ENCODE assay signal across 10 cellular contexts in the genomic region with DNA sequence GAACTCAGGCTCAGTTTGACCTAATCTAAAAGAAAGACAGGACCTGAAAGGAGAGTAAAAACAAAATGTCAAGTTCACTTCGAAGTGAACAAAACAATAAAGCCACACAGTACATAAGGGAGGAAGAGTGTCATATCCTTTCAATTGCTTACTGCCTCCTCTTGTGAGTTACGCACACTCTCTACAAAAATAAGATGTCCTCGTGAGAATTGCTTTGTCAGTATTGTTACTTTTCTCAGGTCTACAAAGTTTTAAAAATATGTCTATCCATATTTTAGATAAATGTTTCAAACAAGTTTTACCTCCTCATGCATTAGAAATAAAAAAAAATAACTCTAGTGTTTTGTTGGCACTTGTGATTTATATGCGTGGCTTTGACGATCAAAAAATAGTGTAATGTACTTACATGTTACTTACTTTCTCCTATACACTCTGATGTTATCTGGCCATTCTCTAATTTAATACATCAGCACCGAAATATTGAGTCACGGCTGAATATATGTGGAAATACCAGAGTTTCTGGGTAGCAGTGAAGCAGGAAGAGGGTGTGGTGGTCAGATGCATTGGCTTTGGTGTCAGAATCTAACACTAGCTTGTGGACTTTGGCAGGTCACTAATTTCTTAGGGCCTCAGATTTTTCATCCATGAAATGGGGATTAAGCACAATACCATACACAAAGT. TPM values are rescaled to one million over a fixed set of nuclear protein-coding genes. Genes with fewer than 3 reads are reported as not detected.
DNase-seq lines count a peak whose midpoint lies in the region; ATAC-seq and TF ChIP-seq lines count a peak whose summit lies in the region.
"Had no signal": no experiment of that assay in that cellular context is flagged by ENCODE, and none has a peak within 500 bp of the region (broad histone marks: within the 10 kb centered on the region; RNA-seq: fewer than 3 reads in every experiment).

No MANE protein-coding gene starts in this region.

- ATAC-seq in mucosa of descending colon, result peak; percentile 72
- ATAC-seq in GM21576 (IDR thresholded peaks at IDR 0.05; ENCODE audit: unreplicated experiment), result no peak
- no peak for ATAC-seq in HG03439 (IDR thresholded peaks at IDR 0.05; ENCODE audit: unreplicated experiment)

- no peak for TF ChIP-seq CTCF in cardiac fibroblast (IDR thresholded peaks at IDR 0.05; ENCODE audit: low read depth, low read length)
- no peak for TF ChIP-seq CTCF in mucosa of descending colon (IDR thresholded peaks at IDR 0.05)

- no peak overlapping the region for H3K4me3 ChIP-seq in cardiac fibroblast (replicated peaks in 1 of 2; ENCODE audit: low read depth in 2 of 2, low read length in 2 of 2)
- no peak overlapping the region for H3K4me3 ChIP-seq in mucosa of descending colon

- intact Hi-C loops in mucosa of descending colon (cut with DNase I, micrococcal nuclease), result no loop called here

- H3K4me1 ChIP-seq in mucosa of descending colon (ENCODE audit: low read depth), result no peaks in the 10 kb centered on the region

- H3K9me3 ChIP-seq in mucosa of descending colon, result no peaks in the 10 kb centered on the region

- peak; percentile 29 for DNase-seq in stimulated activated CD4-positive, alpha-beta T cell treated with anti-CD3 and anti-CD28 coated beads, Interleukin-15, amount 100 ng/mL, for 24 hours
- no peak for DNase-seq in stimulated activated CD4-positive, alpha-beta T cell treated with anti-CD3 and anti-CD28 coated beads, Interleukin-4, amount 100 ng/mL, for 1 hour
- DNase-seq in cardiac fibroblast (ENCODE audit: low read depth in 2 of 2) (peak; percentile 15 to 40), mucosa of descending colon (no peak), kidney glomerular epithelial cell (lab: John Stamatoyannopoulos, UW) (no peak), germinal center (ENCODE audit: low spot score) (no peak)
- DNase-seq: C1 segment of cervical spinal cord, occipital lobe had no signal

- H3K36me3 ChIP-seq in mucosa of descending colon (ENCODE audit: low read depth), result no peaks in the 10 kb centered on the region

RNA-seq across cellular contexts. Expression of a gene that starts 8.1 kb away (rescaled TPM):
- 10 to 100 TPM; 28.3 to 35.0 (median 29.1) TPM for total RNA-seq in mucosa of descending colon

RNA-seq across cellular contexts. Expression of a gene that starts 35.4 kb away (rescaled TPM):
- total RNA-seq in mucosa of descending colon, result 10 to 100 TPM; 38.5 to 51.0 (median 42.7) TPM

Comparison
In these comparisons a context has a peak if more than half of its experiments do, and no peak if none do; other contexts are left out.
1. DNase-seq: peak in stimulated activated CD4-positive, alpha-beta T cell treated with anti-CD3 and anti-CD28 coated beads, Interleukin-15, amount 100 ng/mL, for 24 hours (single experiment) and cardiac fibroblast (2 of 2); none in stimulated activated CD4-positive, alpha-beta T cell treated with anti-CD3 and anti-CD28 coated beads, Interleukin-4, amount 100 ng/mL, for 1 hour (single experiment), mucosa of descending colon (0 of 3), kidney glomerular epithelial cell (single experiment) and germinal center (single experiment).